In genomic region chr1:160641323-160642280, GRCh38 we compare ENCODE assay signal across 13 cellular contexts. TPM values are rescaled to one million over a fixed set of nuclear protein-coding genes. Genes with fewer than 3 reads are reported as not detected.
DNase-seq lines count a peak whose midpoint lies in the region; TF ChIP-seq lines count a peak whose summit lies in the region.
"Had no signal": no experiment of that assay in that cellular context is flagged by ENCODE, and none has a peak within 500 bp of the region (broad histone marks: within the 10 kb centered on the region; RNA-seq: fewer than 3 reads in every experiment).

No MANE protein-coding gene starts in this region.

- 92% methylated on average over 3 to 5 of the region's 8 CpGs for WGBS in endodermal cell (ENCODE audit: insufficient coverage in 1 of 2, insufficient read length in 1 of 2), 2 experiments

- peaks cover 94% of the 10 kb centered on the region for H3K36me3 Mint-ChIP-seq in activated T-cell treated with anti-CD3 and anti-CD28 coated beads, Interleukin-2, amount 50 U/mL, for 24 hours (ENCODE audit: low read depth)
- H3K36me3 Mint-ChIP-seq in endodermal cell (ENCODE audit: low read depth) (no peaks in the 10 kb centered on the region), progenitor cell of endocrine pancreas (ENCODE audit: insufficient read depth) (no peaks in the 10 kb centered on the region)

- H3K9me3 Mint-ChIP-seq in activated T-cell treated with anti-CD3 and anti-CD28 coated beads, Interleukin-2, amount 50 U/mL, for 24 hours, result no peaks in the 10 kb centered on the region
- H3K9me3 Mint-ChIP-seq in endodermal cell (no peaks in the 10 kb centered on the region), progenitor cell of endocrine pancreas (ENCODE audit: low read depth) (no peaks in the 10 kb centered on the region)

- H3K27me3 Mint-ChIP-seq in activated T-cell treated with anti-CD3 and anti-CD28 coated beads, Interleukin-2, amount 50 U/mL, for 24 hours, result no peaks in the 10 kb centered on the region
- H3K27me3 Mint-ChIP-seq in endodermal cell (ENCODE audit: insufficient read depth) (no peaks in the 10 kb centered on the region), progenitor cell of endocrine pancreas (peaks cover 3% of the 10 kb centered on the region)

- no peak for TF ChIP-seq CTCF in endodermal cell (conservative IDR thresholded peaks at IDR 0.05)
- TF ChIP-seq CTCF in progenitor cell of endocrine pancreas (IDR thresholded peaks at IDR 0.05; ENCODE audit: unreplicated experiment), result no peak

- H3K9ac ChIP-seq in endodermal cell (ENCODE audit: extremely low read depth, low read length, poor library complexity, severe bottlenecking), result no peak overlapping the region
- H3K9ac ChIP-seq: parathyroid adenoma had no signal

- H3K9me3 ChIP-seq in KOPT-K1 (ENCODE audit: insufficient read depth, low read length, poor library complexity, severe bottlenecking), result no peaks in the 10 kb centered on the region
- H3K9me3 ChIP-seq in endodermal cell (ENCODE audit: control insufficient read depth, low read length), result no peaks in the 10 kb centered on the region

- peaks cover 15% of the 10 kb centered on the region for H3K4me1 ChIP-seq in endodermal cell (ENCODE audit: control insufficient read depth, insufficient read depth, low read length)
- H3K4me1 ChIP-seq: parathyroid adenoma had no signal

- H3K4me3 ChIP-seq in skin epidermis, result peak overlapping the region in 1 of 7 experiments; percentile 0
- H3K4me3 ChIP-seq in endodermal cell (ENCODE audit: low read length), result no peak overlapping the region

- H3K27ac ChIP-seq in KOPT-K1 (ENCODE audit: low read depth, low read length, poor library complexity, severe bottlenecking), result peak overlapping the region; percentile 62
- H3K27ac ChIP-seq in skin epidermis, result peak overlapping the region in 11 of 21 experiments; percentile 5 to 95 (median 54)
- no peak overlapping the region for H3K27ac ChIP-seq in endodermal cell (ENCODE audit: low read depth, low read length)
- H3K27ac ChIP-seq: 22Rv1, parathyroid adenoma had no signal

- no peaks in the 10 kb centered on the region for H3K27me3 ChIP-seq in endodermal cell (ENCODE audit: control insufficient read depth, insufficient read depth, low read length, poor library complexity, severe bottlenecking)

- peaks cover 75% of the 10 kb centered on the region for H3K4me1 Mint-ChIP-seq in activated T-cell treated with anti-CD3 and anti-CD28 coated beads, Interleukin-2, amount 50 U/mL, for 24 hours (ENCODE audit: low read depth)
- H3K4me1 Mint-ChIP-seq in endodermal cell, result peaks cover 41% of the 10 kb centered on the region
- H3K4me1 Mint-ChIP-seq in progenitor cell of endocrine pancreas (ENCODE audit: low read depth), result peaks cover 27% of the 10 kb centered on the region

- no peaks in the 10 kb centered on the region; the same call in 1 of the 2 replicates for H3K36me3 ChIP-seq in KOPT-K1 (ENCODE audit: insufficient read depth, low read length)
- no peaks in the 10 kb centered on the region for H3K36me3 ChIP-seq in endodermal cell (ENCODE audit: control insufficient read depth, insufficient read depth, low read length)

- peak; percentile 62 for DNase-seq in SIG-M5 treated with dmso at 0.1 percent for 504 hours (lab: John Stamatoyannopoulos, UW; ENCODE audit: unreplicated experiment)
- DNase-seq in SIG-M5 (lab: John Stamatoyannopoulos, UW), result no peak
- DNase-seq in activated T-cell treated with anti-CD3 and anti-CD28 coated beads, Interleukin-2, amount 50 U/mL, for 24 hours, result no peak
- DNase-seq in endodermal cell, result no peak
- DNase-seq in progenitor cell of endocrine pancreas (ENCODE audit: low spot score, unreplicated experiment), result no peak
- no peak for DNase-seq in NCI-H1417 treated with DMSO at 0.1 percent for 48 hours (lab: John Stamatoyannopoulos, UW)
- DNase-seq: DMS79, left colon, NCI-H1048 had no signal

- H3K27ac Mint-ChIP-seq in activated T-cell treated with anti-CD3 and anti-CD28 coated beads, Interleukin-2, amount 50 U/mL, for 24 hours, result peak overlapping the region; percentile 99
- H3K27ac Mint-ChIP-seq in endodermal cell, result no peak overlapping the region
- no peak overlapping the region for H3K27ac Mint-ChIP-seq in progenitor cell of endocrine pancreas

- peak overlapping the region; percentile 95 for H3K4me3 Mint-ChIP-seq in activated T-cell treated with anti-CD3 and anti-CD28 coated beads, Interleukin-2, amount 50 U/mL, for 24 hours
- no peak overlapping the region for H3K4me3 Mint-ChIP-seq in endodermal cell
- no peak overlapping the region for H3K4me3 Mint-ChIP-seq in progenitor cell of endocrine pancreas (ENCODE audit: low read depth)

RNA-seq across cellular contexts. Expression of gene SLAMF1, which starts 5.2 kb away (rescaled TPM):
- not detected for total RNA-seq in endodermal cell
- not detected for polyA plus RNA-seq in endodermal cell (2013, experiment 1 of 2)
- not detected for polyA plus RNA-seq in endodermal cell (2013, experiment 2 of 2)
- not detected in 2 replicates for total RNA-seq in progenitor cell of endocrine pancreas
